19 cellular contexts compared by ENCODE assay signal in genomic region chr21:37237764-37238163, GRCh38. TPM values are rescaled to one million over a fixed set of nuclear protein-coding genes. Genes with fewer than 3 reads are reported as not detected.
DNase-seq lines count a peak whose midpoint lies in the region; ATAC-seq, FAIRE-seq and TF ChIP-seq lines count a peak whose summit lies in the region.
"Had no signal": no experiment of that assay in that cellular context is flagged by ENCODE, and none has a peak within 500 bp of the region (broad histone marks: within the 10 kb centered on the region; RNA-seq: fewer than 3 reads in every experiment).

No MANE protein-coding gene starts in this region.

- intact Hi-C loops in natural killer cell (cut with micrococcal nuclease), result no loop called here

- no peaks in the 10 kb centered on the region for H3K27me3 Mint-ChIP-seq in activated CD4-positive, alpha-beta T cell treated with anti-CD3 and anti-CD28 coated beads, Interleukin-2, amount 10 ng/mL, durations not matched to agents 7 days and 5 days
- no peaks in the 10 kb centered on the region for H3K27me3 Mint-ChIP-seq in activated naive CD8-positive, alpha-beta T cell treated with anti-CD3 and anti-CD28 coated beads for 36 hours
- no peaks in the 10 kb centered on the region for H3K27me3 Mint-ChIP-seq in natural killer cell (ENCODE audit: low read depth in 2 of 2)

- peak; percentile 80 to 91 (median 87) for ATAC-seq in natural killer cell
- ATAC-seq: A549, GM23338, mucosa of descending colon, SK-N-SH treated with all-trans-retinoic acid at 6 μM for 48 hours had no signal

- peaks cover 48% of the 10 kb centered on the region for H3K36me3 Mint-ChIP-seq in activated CD4-positive, alpha-beta T cell treated with anti-CD3 and anti-CD28 coated beads, Interleukin-2, amount 10 ng/mL, durations not matched to agents 7 days and 5 days (ENCODE audit: low read depth)
- peaks cover 25% of the 10 kb centered on the region for H3K36me3 Mint-ChIP-seq in activated naive CD8-positive, alpha-beta T cell treated with anti-CD3 and anti-CD28 coated beads for 36 hours
- H3K36me3 Mint-ChIP-seq in natural killer cell, result no peaks in the 10 kb centered on the region

- H3K27ac Mint-ChIP-seq in activated CD4-positive, alpha-beta T cell treated with anti-CD3 and anti-CD28 coated beads, Interleukin-2, amount 10 ng/mL, durations not matched to agents 7 days and 5 days, result peak overlapping the region; percentile 85
- peak overlapping the region; percentile 65 for H3K27ac Mint-ChIP-seq in activated naive CD8-positive, alpha-beta T cell treated with anti-CD3 and anti-CD28 coated beads for 36 hours
- H3K27ac Mint-ChIP-seq in natural killer cell, result peak overlapping the region; percentile 89 to 91
- H3K27ac Mint-ChIP-seq: GM23338 had no signal

- no peaks in the 10 kb centered on the region for H3K9me3 Mint-ChIP-seq in activated CD4-positive, alpha-beta T cell treated with anti-CD3 and anti-CD28 coated beads, Interleukin-2, amount 10 ng/mL, durations not matched to agents 7 days and 5 days
- no peaks in the 10 kb centered on the region for H3K9me3 Mint-ChIP-seq in activated naive CD8-positive, alpha-beta T cell treated with anti-CD3 and anti-CD28 coated beads for 36 hours
- no peaks in the 10 kb centered on the region for H3K9me3 Mint-ChIP-seq in natural killer cell
- H3K9me3 Mint-ChIP-seq: GM23338 had no signal

- CTCF ChIA-PET in activated CD4-positive, alpha-beta T cell treated with anti-CD3 and anti-CD28 coated beads, Interleukin-2, amount 10 ng/mL, durations not matched to agents 7 days and 5 days (lab: Charles Lee), result interaction anchor here (1.2 kb wide), 1 partner anchor 12 kb away, joined by 3 read pairs; no protein-coding TSS in a partner anchor

- POLR2A ChIA-PET in activated CD4-positive, alpha-beta T cell treated with anti-CD3 and anti-CD28 coated beads, Interleukin-2, amount 10 ng/mL, durations not matched to agents 7 days and 5 days (lab: Charles Lee), result no interaction called here

- TF ChIP-seq CTCF in natural killer cell (IDR thresholded peaks at IDR 0.05) (no peak), D721Med (IDR thresholded peaks at IDR 0.05; ENCODE audit: insufficient read depth, missing control alignments) (no peak)

- no peak for FAIRE-seq in D721Med (lab: Jason Lieb, UNC)
- FAIRE-seq: A549 had no signal

- H3K4me3 Mint-ChIP-seq in activated CD4-positive, alpha-beta T cell treated with anti-CD3 and anti-CD28 coated beads, Interleukin-2, amount 10 ng/mL, durations not matched to agents 7 days and 5 days, result no peak overlapping the region
- H3K4me3 Mint-ChIP-seq in activated naive CD8-positive, alpha-beta T cell treated with anti-CD3 and anti-CD28 coated beads for 36 hours, result no peak overlapping the region
- peak overlapping the region; percentile 67 for H3K4me3 Mint-ChIP-seq in natural killer cell
- H3K4me3 Mint-ChIP-seq: GM23338 had no signal

- DNase-seq in activated CD4-positive, alpha-beta T cell treated with anti-CD3 and anti-CD28 coated beads, Interleukin-2, amount 10 ng/mL, durations not matched to agents 7 days and 5 days, result peak; percentile 30
- no peak for DNase-seq in activated CD4-positive, alpha-beta T cell treated with anti-CD3 and anti-CD28 coated beads, Interleukin-2, amount 50 U/mL, for 1 hour
- DNase-seq in RPMI7951 (ENCODE audit: low read depth) (peak; percentile 37), natural killer cell (no peak), H4 (ENCODE audit: low spot score) (no peak), NCI-H774 (lab: John Stamatoyannopoulos, UW) (no peak), D721Med (ENCODE audit: insufficient read length, low spot score) (no peak)
- no peak for DNase-seq in activated naive CD8-positive, alpha-beta T cell treated with anti-CD3 and anti-CD28 coated beads for 36 hours
- DNase-seq: activated CD4-positive, CD25-positive, alpha-beta regulatory T cell; kidney glomerular epithelial cell; mucosa of descending colon; NCI-H1930; NCI-H524; PC-9; posterior cingulate gyrus; upper lobe of left lung had no signal

- H3K4me1 Mint-ChIP-seq in activated CD4-positive, alpha-beta T cell treated with anti-CD3 and anti-CD28 coated beads, Interleukin-2, amount 10 ng/mL, durations not matched to agents 7 days and 5 days, result peaks cover 52% of the 10 kb centered on the region
- peaks cover 25% of the 10 kb centered on the region for H3K4me1 Mint-ChIP-seq in activated naive CD8-positive, alpha-beta T cell treated with anti-CD3 and anti-CD28 coated beads for 36 hours
- peaks cover 54 to 62% of the 10 kb centered on the region in 2 donors for H3K4me1 Mint-ChIP-seq in natural killer cell

RNA-seq across cellular contexts. Expression of gene VPS26C, which starts 29.4 kb away (rescaled TPM):
- 10 to 100 TPM; 80.1 to 85.6 TPM for total RNA-seq in activated CD4-positive, alpha-beta T cell treated with anti-CD3 and anti-CD28 coated beads, Interleukin-2, amount 10 ng/mL, durations not matched to agents 7 days and 5 days
- total RNA-seq in RPMI7951 (2014; rRNA removed; shearing (Covaris generic)), result 52.5 and 52.6 TPM in 2 replicates
- total RNA-seq in activated naive CD8-positive, alpha-beta T cell treated with anti-CD3 and anti-CD28 coated beads for 36 hours, result 10 to 100 TPM; 60.7 to 62.6 TPM
- 10 to 100 TPM; 71.1 to 84.7 (median 72.2) TPM for total RNA-seq in natural killer cell
- total RNA-seq in H4 (2014; rRNA removed; shearing (Covaris generic)), result 63.6 and 95.0 TPM in 2 replicates

Comparison
In these comparisons a context has a peak if more than half of its experiments do, and no peak if none do; other contexts are left out.
1. DNase-seq: peak in activated CD4-positive, alpha-beta T cell treated with anti-CD3 and anti-CD28 coated beads, Interleukin-2, amount 10 ng/mL, durations not matched to agents 7 days and 5 days (single experiment) and RPMI7951 (single experiment); none in activated CD4-positive, alpha-beta T cell treated with anti-CD3 and anti-CD28 coated beads, Interleukin-2, amount 50 U/mL, for 1 hour (single experiment), activated naive CD8-positive, alpha-beta T cell treated with anti-CD3 and anti-CD28 coated beads for 36 hours (single experiment), natural killer cell (single experiment), H4 (single experiment), NCI-H774 (single experiment) and D721Med (single experiment).
2. Peak in every context shown above with its lines, with median percentiles within 50 percentile points of each other: H3K27ac Mint-ChIP-seq.